8 cellular contexts compared by ENCODE assay signal in genomic region chr1:91846007-91846620, GRCh38. TPM values are rescaled to one million over a fixed set of nuclear protein-coding genes. Genes with fewer than 3 reads are reported as not detected.
DNase-seq lines count a peak whose midpoint lies in the region; ATAC-seq and TF ChIP-seq lines count a peak whose summit lies in the region.

No MANE protein-coding gene starts in this region.

- no peak for TF ChIP-seq POLR2A in body of pancreas (IDR thresholded peaks at IDR 0.05)

- H3K4me1 ChIP-seq in body of pancreas (peaks cover 43% of the 10 kb centered on the region), mucosa of descending colon (ENCODE audit: low read depth) (peaks cover 21% of the 10 kb centered on the region)

- H3K4me3 ChIP-seq in body of pancreas (no peak overlapping the region), mucosa of descending colon (no peak overlapping the region)

- WGBS in body of pancreas, 2 donors, result 9 to 17% methylated on average over 6 of the region's 6 CpGs

- no peaks in the 10 kb centered on the region for H3K9me3 ChIP-seq in body of pancreas
- H3K9me3 ChIP-seq in mucosa of descending colon, result peaks cover 2% of the 10 kb centered on the region

- H3K27ac ChIP-seq in body of pancreas, result peak overlapping the region in 3 of 4 donors; percentile 44 to 53 (median 51)

- intact Hi-C loops in body of pancreas (cut with DNase I), result no loop called here
- intact Hi-C loops in mucosa of descending colon (cut with DNase I, micrococcal nuclease), result no loop called here
- intact Hi-C loops in posterior cingulate gyrus (cut with DNase I), result no loop called here

- peak; percentile 43 for ATAC-seq in body of pancreas
- peak; percentile 46 for ATAC-seq in mucosa of descending colon
- no peak for ATAC-seq in HG02623 (IDR thresholded peaks at IDR 0.05; ENCODE audit: unreplicated experiment)

- TF ChIP-seq CTCF in body of pancreas (IDR thresholded peaks at IDR 0.05) (no peak), mucosa of descending colon (IDR thresholded peaks at IDR 0.05) (no peak)

- DNase-seq in DMS153 (lab: John Stamatoyannopoulos, UW), result peak; percentile 91
- peak; percentile 79 for DNase-seq in NCI-H2081 treated with DMSO at 0.1 percent for 48 hours (lab: John Stamatoyannopoulos, UW)
- peak; percentile 55 to 71 (median 66) for DNase-seq in body of pancreas
- DNase-seq in mucosa of descending colon, result peak in 1 of 3 donors; percentile 80
- no peak for DNase-seq in posterior cingulate gyrus
- no peak for DNase-seq in SIG-M5 (lab: John Stamatoyannopoulos, UW)
- no peak for DNase-seq in KG1 (lab: John Stamatoyannopoulos, UW)

- no peaks in the 10 kb centered on the region for H3K36me3 ChIP-seq in body of pancreas (replicated peaks in 1 of 2; ENCODE audit: insufficient read depth in 1 of 2, low read depth in 2 of 2)
- no peaks in the 10 kb centered on the region for H3K36me3 ChIP-seq in mucosa of descending colon (ENCODE audit: low read depth)

- H3K27me3 ChIP-seq in body of pancreas, result no peaks in the 10 kb centered on the region

RNA-seq across cellular contexts. Expression of gene TGFBR3, which starts 39.8 kb away (rescaled TPM):
- 10 to 100 TPM; 52.4 to 63.6 TPM for total RNA-seq in body of pancreas
- total RNA-seq in mucosa of descending colon, result 10 to 100 TPM; 11.6 to 89.7 (median 21.1) TPM

Comparison
In these comparisons a context has a peak if more than half of its experiments do, and no peak if none do; other contexts are left out.
1. DNase-seq: peak in DMS153 (single experiment), NCI-H2081 treated with DMSO at 0.1 percent for 48 hours (single experiment) and body of pancreas (4 of 4); none in posterior cingulate gyrus (0 of 10), SIG-M5 (single experiment) and KG1 (single experiment).